Comparison of ENCODE assay signal across 14 cellular contexts in the genomic region with DNA sequence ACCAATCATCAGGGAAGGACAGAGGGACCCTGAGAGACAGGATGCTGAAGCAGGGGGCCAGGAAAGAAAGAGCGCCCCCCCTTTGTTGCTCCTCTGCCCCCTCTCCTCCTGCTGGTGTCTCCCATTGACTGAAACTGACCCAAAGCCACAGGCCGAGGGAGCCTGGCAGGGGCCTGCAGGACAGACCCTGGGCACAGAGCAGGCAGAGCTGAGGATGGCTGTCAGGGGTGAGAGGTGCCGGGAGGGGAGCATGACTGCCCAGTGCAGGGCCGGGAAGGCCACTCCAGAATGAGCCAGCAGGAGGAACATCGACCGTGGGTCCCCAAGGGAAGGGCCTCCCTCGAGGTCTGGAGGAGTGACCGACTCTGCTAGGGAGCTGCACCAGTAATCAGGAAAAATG.
DNase-seq lines count a peak whose midpoint lies in the region; ATAC-seq and TF ChIP-seq lines count a peak whose summit lies in the region.
"Had no signal": no experiment of that assay in that cellular context is flagged by ENCODE, and none has a peak within 500 bp of the region (broad histone marks: within the 10 kb centered on the region; RNA-seq: fewer than 3 reads in every experiment).

No MANE protein-coding gene starts in this region.

- H4K91ac ChIP-seq in mesenchymal stem cell (ENCODE audit: low read length): no peak overlapping the region

- no peaks in the 10 kb centered on the region for H3K79me2 ChIP-seq in GM23338 (replicated peaks; ENCODE audit: insufficient read depth)

- H3K27me3 ChIP-seq in GM23338 (ENCODE audit: insufficient read depth) (no peaks in the 10 kb centered on the region), mesenchymal stem cell (ENCODE audit: control insufficient read depth in 1 of 2, insufficient read depth in 1 of 2, low read length in 2 of 2) (peaks cover 17 to 96% of the 10 kb centered on the region in 2 experiments)

- H2BK120ac ChIP-seq in mesenchymal stem cell (ENCODE audit: low read depth, low read length): no peak overlapping the region

- H3K4me3 ChIP-seq in GM23338: no peak overlapping the region
- no peak overlapping the region for H3K4me3 ChIP-seq in mesenchymal stem cell (ENCODE audit: insufficient read depth in 1 of 2, low read depth in 1 of 2, low read length in 2 of 2)
- H3K4me3 ChIP-seq: A549 had no signal

- no peaks in the 10 kb centered on the region for H3K36me3 ChIP-seq in GM23338 (ENCODE audit: insufficient read depth)
- H3K36me3 ChIP-seq in mesenchymal stem cell (ENCODE audit: control insufficient read depth in 1 of 2, insufficient read depth in 2 of 2, low read depth in 1 of 2, low read length in 2 of 2): no peaks in the 10 kb centered on the region

- 77% methylated on average over 7 of the region's 8 CpGs for WGBS in mesenchymal stem cell

- peak; percentile 22; the same call in 2 of the 3 replicates for ATAC-seq in GM23338
- no peak for ATAC-seq in HG02885 (IDR thresholded peaks at IDR 0.05; ENCODE audit: poor library complexity, unreplicated experiment)
- no peak for ATAC-seq in HG03342 (IDR thresholded peaks at IDR 0.05; ENCODE audit: unreplicated experiment)
- ATAC-seq: A549, HCT116 had no signal

- H3F3A ChIP-seq in GM23338 (replicated peaks; ENCODE audit: low read depth): no peaks in the 10 kb centered on the region

- no peak overlapping the region for H2BK12ac ChIP-seq in mesenchymal stem cell (ENCODE audit: low read length in 2 of 2)

- no peak overlapping the region for H3K27ac Mint-ChIP-seq in GM23338
- H3K27ac Mint-ChIP-seq: CD4-positive, alpha-beta T cell had no signal

- H3K4me2 ChIP-seq in GM23338 (no peak overlapping the region), mesenchymal stem cell (ENCODE audit: low read length, poor library complexity, severe bottlenecking) (no peak overlapping the region)

- no peak overlapping the region for H2AFZ ChIP-seq in GM23338
- H2AFZ ChIP-seq in mesenchymal stem cell (ENCODE audit: low read depth, low read length): no peak overlapping the region

- H4K8ac ChIP-seq in mesenchymal stem cell (ENCODE audit: low read length): no peak overlapping the region

- no peak overlapping the region for H3K4ac ChIP-seq in mesenchymal stem cell (ENCODE audit: low read depth in 1 of 2, low read length in 2 of 2)

- no peaks in the 10 kb centered on the region for H3K4me1 ChIP-seq in GM23338 (ENCODE audit: insufficient read depth)
- peaks cover 34% of the 10 kb centered on the region for H3K4me1 ChIP-seq in mesenchymal stem cell (ENCODE audit: control insufficient read depth, insufficient read depth, low read depth, low read length)

- no peaks in the 10 kb centered on the region for H3K9me3 Mint-ChIP-seq in GM23338
- H3K9me3 Mint-ChIP-seq: CD4-positive, alpha-beta T cell had no signal

- H3K9ac ChIP-seq in mesenchymal stem cell (ENCODE audit: low read length): no peak overlapping the region

- H2BK5ac ChIP-seq in mesenchymal stem cell (ENCODE audit: low read depth, low read length, poor library complexity, severe bottlenecking): no peak overlapping the region

- H3K14ac ChIP-seq in mesenchymal stem cell (ENCODE audit: low read length in 2 of 2): no peak overlapping the region

- no peaks in the 10 kb centered on the region for H3K9me3 ChIP-seq in mesenchymal stem cell (ENCODE audit: control insufficient read depth, low read length)
- H3K9me3 ChIP-seq: A549 had no signal

- no peak overlapping the region for H3K4me3 Mint-ChIP-seq in GM23338
- H3K4me3 Mint-ChIP-seq: CD4-positive, alpha-beta T cell had no signal

- no peak overlapping the region for H3K23ac ChIP-seq in mesenchymal stem cell (ENCODE audit: low read length in 2 of 2)

- H3K79me1 ChIP-seq in mesenchymal stem cell (replicated peaks; ENCODE audit: low read length, poor library complexity, severe bottlenecking): no peaks in the 10 kb centered on the region

- DNase-seq in GM23338 (ENCODE audit: low spot score) (no peak), SK-N-DZ (ENCODE audit: low spot score) (peak; percentile 39), mesenchymal stem cell (no peak), amygdala (lab: John Stamatoyannopoulos, UW) (no peak)
- DNase-seq: CD4-positive, alpha-beta T cell; DMS153; DMS79 treated with DMSO at 0.1 percent for 48 hours; EL; IMR-90; KBM-7 had no signal

- no peaks in the 10 kb centered on the region for H3K9me2 ChIP-seq in GM23338 (ENCODE audit: insufficient read depth)

- H4K20me1 ChIP-seq in GM23338 (replicated peaks; ENCODE audit: insufficient read depth): no peaks in the 10 kb centered on the region

- no peak for TF ChIP-seq CTCF in GM23338 (conservative IDR thresholded peaks at IDR 0.05; ENCODE audit: low read depth in 2 of 2)

- H2AK5ac ChIP-seq in mesenchymal stem cell (ENCODE audit: low read length, severe bottlenecking): peak overlapping the region; percentile 65

- H3K27ac ChIP-seq in GM23338 (ENCODE audit: low read depth) (no peak overlapping the region), mesenchymal stem cell (ENCODE audit: low read length, poor library complexity, severe bottlenecking) (no peak overlapping the region)

- H3K36me3 Mint-ChIP-seq in GM23338 (ENCODE audit: low read depth): no peaks in the 10 kb centered on the region

- H3K4me1 Mint-ChIP-seq in GM23338: peaks cover 16% of the 10 kb centered on the region

- H3K18ac ChIP-seq in mesenchymal stem cell (ENCODE audit: low read depth in 1 of 2, low read length in 2 of 2): no peak overlapping the region

- no peak overlapping the region for H2BK15ac ChIP-seq in mesenchymal stem cell (ENCODE audit: low read depth, poor library complexity, severe bottlenecking)

- peaks cover 2% of the 10 kb centered on the region for H3K27me3 Mint-ChIP-seq in GM23338 (ENCODE audit: insufficient read depth, low read depth, poor library complexity)

TF ChIP-seq in GM23338, 12 proteins besides CTCF, POLR2A, EP300 and RAD21:
- TF ChIP-seq ZNF331 (CRISPR knock-in tag; IDR thresholded peaks at IDR 0.05; ENCODE audit: low read depth) (no peak), JUNB (IDR thresholded peaks at IDR 0.05; ENCODE audit: unreplicated experiment) (no peak), NANOG (IDR thresholded peaks at IDR 0.05; ENCODE audit: borderline replicate concordance) (no peak), EZH2phosphoT487 (IDR thresholded peaks at IDR 0.05; ENCODE audit: unreplicated experiment) (no peak), POLR2AphosphoS5 (IDR thresholded peaks at IDR 0.05; ENCODE audit: low read depth) (no peak)
- TF ChIP-seq, protein P1, sequence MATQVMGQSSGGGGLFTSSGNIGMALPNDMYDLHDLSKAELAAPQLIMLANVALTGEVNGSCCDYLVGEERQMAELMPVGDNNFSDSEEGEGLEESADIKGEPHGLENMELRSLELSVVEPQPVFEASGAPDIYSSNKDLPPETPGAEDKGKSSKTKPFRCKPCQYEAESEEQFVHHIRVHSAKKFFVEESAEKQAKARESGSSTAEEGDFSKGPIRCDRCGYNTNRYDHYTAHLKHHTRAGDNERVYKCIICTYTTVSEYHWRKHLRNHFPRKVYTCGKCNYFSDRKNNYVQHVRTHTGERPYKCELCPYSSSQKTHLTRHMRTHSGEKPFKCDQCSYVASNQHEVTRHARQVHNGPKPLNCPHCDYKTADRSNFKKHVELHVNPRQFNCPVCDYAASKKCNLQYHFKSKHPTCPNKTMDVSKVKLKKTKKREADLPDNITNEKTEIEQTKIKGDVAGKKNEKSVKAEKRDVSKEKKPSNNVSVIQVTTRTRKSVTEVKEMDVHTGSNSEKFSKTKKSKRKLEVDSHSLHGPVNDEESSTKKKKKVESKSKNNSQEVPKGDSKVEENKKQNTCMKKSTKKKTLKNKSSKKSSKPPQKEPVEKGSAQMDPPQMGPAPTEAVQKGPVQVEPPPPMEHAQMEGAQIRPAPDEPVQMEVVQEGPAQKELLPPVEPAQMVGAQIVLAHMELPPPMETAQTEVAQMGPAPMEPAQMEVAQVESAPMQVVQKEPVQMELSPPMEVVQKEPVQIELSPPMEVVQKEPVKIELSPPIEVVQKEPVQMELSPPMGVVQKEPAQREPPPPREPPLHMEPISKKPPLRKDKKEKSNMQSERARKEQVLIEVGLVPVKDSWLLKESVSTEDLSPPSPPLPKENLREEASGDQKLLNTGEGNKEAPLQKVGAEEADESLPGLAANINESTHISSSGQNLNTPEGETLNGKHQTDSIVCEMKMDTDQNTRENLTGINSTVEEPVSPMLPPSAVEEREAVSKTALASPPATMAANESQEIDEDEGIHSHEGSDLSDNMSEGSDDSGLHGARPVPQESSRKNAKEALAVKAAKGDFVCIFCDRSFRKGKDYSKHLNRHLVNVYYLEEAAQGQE (IDR thresholded peaks at IDR 0.05; ENCODE audit: unreplicated experiment): no peak
